Comparison of ENCODE assay signal across 12 cellular contexts in the genomic region with DNA sequence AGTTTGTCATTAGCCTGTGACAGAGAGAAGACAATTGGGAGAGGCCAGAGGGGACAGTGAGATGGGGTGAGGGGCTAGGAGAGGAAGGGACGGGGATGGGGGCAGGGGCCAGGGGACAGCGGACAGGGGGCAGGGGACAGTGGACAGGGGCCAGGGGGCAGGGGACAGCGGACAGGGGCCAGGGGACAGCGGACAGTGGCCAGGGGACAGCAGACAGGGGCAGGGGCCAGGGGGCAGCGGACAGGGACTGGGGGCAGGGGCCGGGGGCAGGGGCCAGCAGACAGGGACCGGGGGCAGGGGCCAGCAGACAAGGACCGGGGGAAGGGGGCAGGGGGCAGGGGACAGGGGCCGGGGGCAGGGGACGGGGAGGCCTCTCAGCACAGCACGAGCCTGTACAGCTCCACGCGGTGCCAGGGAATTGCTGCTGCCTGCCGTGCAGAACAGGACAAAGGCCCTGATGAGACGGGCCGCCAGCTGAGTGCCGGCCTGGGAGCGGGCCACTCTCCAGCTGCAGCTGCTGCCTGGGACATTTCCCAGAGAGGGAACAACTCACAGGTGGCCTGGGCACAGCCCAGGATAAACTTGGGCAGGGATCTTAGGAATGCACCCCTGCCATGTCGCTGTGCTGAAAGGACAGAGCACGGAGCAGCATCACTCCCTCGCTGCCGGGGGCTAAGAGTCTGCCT. TPM values are rescaled to one million over a fixed set of nuclear protein-coding genes. Genes with fewer than 3 reads are reported as not detected.
DNase-seq lines count a peak whose midpoint lies in the region; ATAC-seq and TF ChIP-seq lines count a peak whose summit lies in the region.
"Had no signal": no experiment of that assay in that cellular context is flagged by ENCODE, and none has a peak within 500 bp of the region (broad histone marks: within the 10 kb centered on the region; RNA-seq: fewer than 3 reads in every experiment).

No MANE protein-coding gene starts in this region.

- peaks cover 4 to 19% (median 12%) of the 10 kb centered on the region in 9 donors for H3K4me1 ChIP-seq in heart right ventricle
- no peaks in the 10 kb centered on the region for H3K4me1 ChIP-seq in ovary (ENCODE audit: insufficient read depth)

- H3K27me3 ChIP-seq in heart right ventricle (no peaks in the 10 kb centered on the region), ovary (no peaks in the 10 kb centered on the region)

- H3K4me3 ChIP-seq in heart right ventricle = no peak overlapping the region
- no peak overlapping the region for H3K4me3 ChIP-seq in ovary

- ATAC-seq in heart right ventricle (peak in 7 of 8 donors; percentile 19 to 78 (median 55)), HG02798 (IDR thresholded peaks at IDR 0.05; ENCODE audit: poor library complexity, unreplicated experiment) (no peak)
- ATAC-seq: activated T-helper 17 cell treated with anti-CD3 and anti-CD28 coated beads, Interleukin-2, amount 50 U/mL, for 72 hours had no signal

- DNase-seq in COR-L47 (lab: John Stamatoyannopoulos, UW) (peak; percentile 19), NCI-H69 (lab: John Stamatoyannopoulos, UW) (peak; percentile 3), heart right ventricle (peak in 1 of 2 donors; percentile 54), ovary (peak in 3 of 5 donors; percentile 2 to 21 (median 10)), NOMO-1 treated with dmso at 0.1 percent for 144 hours (lab: John Stamatoyannopoulos, UW; ENCODE audit: unreplicated experiment) (no peak), AG20443 (ENCODE audit: low spot score) (no peak), GDM1 (lab: John Stamatoyannopoulos, UW) (no peak)
- DNase-seq: activated CD4-positive, CD25-positive, alpha-beta regulatory T cell; CD4-positive, alpha-beta memory T cell; kidney glomerular epithelial cell had no signal

- H3K9me3 ChIP-seq in heart right ventricle (no peaks in the 10 kb centered on the region), ovary (no peaks in the 10 kb centered on the region)

- WGBS in heart right ventricle, 2 donors = 59 to 69% methylated on average over 19 to 22 of the region's 22 CpGs
- WGBS in ovary, 3 donors = 83 to 86% (median 84%) methylated on average over 16 to 22 of the region's 22 CpGs

- H3K36me3 ChIP-seq in heart right ventricle = peaks cover 0 to 53% (median 0%) of the 10 kb centered on the region in 9 donors
- no peaks in the 10 kb centered on the region for H3K36me3 ChIP-seq in ovary

- no peak for TF ChIP-seq CTCF in heart right ventricle (IDR thresholded peaks at IDR 0.05)
- no peak for TF ChIP-seq CTCF in ovary (IDR thresholded peaks at IDR 0.05)

- intact Hi-C loops in heart right ventricle (cut with DNase I) = no loop called here
- intact Hi-C loops in ovary (cut with DNase I) = loop anchor here in 1 of 4 donors (10.0 kb wide), 1 partner anchor 293 kb away; no protein-coding TSS in a partner anchor

- H3K27ac ChIP-seq in heart right ventricle (no peak overlapping the region), ovary (no peak overlapping the region)

- TF ChIP-seq EP300 in ovary (IDR thresholded peaks at IDR 0.05) = no peak

- no peak for TF ChIP-seq POLR2A in ovary (IDR thresholded peaks at IDR 0.05)

RNA-seq across cellular contexts. Expression of a gene that starts 38.7 kb away (rescaled TPM):
- total RNA-seq in heart right ventricle = 1 to 10 TPM; 1.5 to 4.6 (median 2.3) TPM
- 1 to 10 TPM; 1.2 to 1.4 TPM for polyA plus RNA-seq in heart right ventricle
- 1 to 10 TPM; 1.0 to 3.9 (median 2.4) TPM for total RNA-seq in ovary
- polyA plus RNA-seq in ovary = 1 to 10 TPM; 1.7 to 4.7 TPM

RNA-seq across cellular contexts. Expression of a gene that starts 38.7 kb away (rescaled TPM):
- 10 to 100 TPM; 23.8 to 38.8 (median 32.3) TPM for total RNA-seq in heart right ventricle
- 10 to 100 TPM; 19.6 to 20.4 TPM for polyA plus RNA-seq in heart right ventricle
- 10 to 100 TPM; 14.9 to 68.1 (median 21.1) TPM for total RNA-seq in ovary
- 10 to 100 TPM; 21.0 to 57.8 TPM for polyA plus RNA-seq in ovary

Comparison
In these comparisons a context has a peak if more than half of its experiments do, and no peak if none do; other contexts are left out.
1. DNase-seq: peak in COR-L47 (single experiment), NCI-H69 (single experiment) and ovary (3 of 5); none in NOMO-1 treated with dmso at 0.1 percent for 144 hours (single experiment), AG20443 (single experiment) and GDM1 (single experiment).